8 cellular contexts compared by ENCODE assay signal in the genomic region with DNA sequence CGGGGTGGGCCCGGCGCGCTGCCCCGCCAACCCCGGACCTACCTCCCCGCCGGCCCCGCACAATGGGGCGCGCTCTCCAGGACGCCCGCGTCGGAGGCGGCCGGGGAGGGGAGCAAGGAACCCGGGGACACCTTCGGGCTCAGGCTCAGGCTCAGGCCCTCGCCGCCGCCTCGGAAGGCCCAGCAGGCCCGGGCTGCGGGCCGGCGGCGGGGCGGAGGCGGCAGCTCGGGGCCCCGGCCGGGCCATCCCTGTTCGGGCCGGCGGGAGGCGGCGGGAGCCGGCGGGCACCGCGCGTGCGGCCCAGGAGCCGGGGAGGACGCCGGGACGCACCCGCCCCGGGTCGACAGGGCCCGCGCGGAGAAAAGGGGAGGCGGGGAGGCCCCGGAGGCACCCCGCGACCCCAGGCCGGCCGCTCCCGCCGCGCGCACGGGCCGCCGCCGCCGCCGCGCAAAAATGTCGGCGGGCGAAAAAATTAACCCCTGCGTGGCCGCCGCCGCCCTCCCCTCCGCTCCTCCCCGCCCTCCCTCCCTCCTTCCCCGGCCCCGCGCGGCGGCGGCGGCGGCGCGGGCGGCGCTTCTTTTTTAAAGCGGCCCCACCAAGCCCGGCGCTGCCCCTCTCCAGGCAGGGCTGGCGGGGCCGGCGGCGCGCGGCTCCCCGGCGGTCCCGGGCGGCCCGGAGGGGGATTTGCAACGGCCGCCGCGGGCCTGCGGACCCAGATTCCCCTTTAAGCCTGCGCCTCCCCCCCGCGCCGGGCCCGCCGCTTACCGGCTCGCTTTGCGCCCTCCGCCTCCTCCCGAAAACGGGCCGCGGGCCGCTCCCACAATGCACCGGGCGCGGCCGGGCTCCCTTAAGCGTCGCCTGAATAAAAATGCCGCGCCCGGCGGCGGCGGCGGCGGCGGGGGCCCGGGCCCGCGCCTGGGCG. TPM values are rescaled to one million over a fixed set of nuclear protein-coding genes. Genes with fewer than 3 reads are reported as not detected.
DNase-seq lines count a peak whose midpoint lies in the region; ATAC-seq and TF ChIP-seq lines count a peak whose summit lies in the region.

No MANE protein-coding gene starts in this region.

- peak overlapping the region; percentile 93 for H3K27ac Mint-ChIP-seq in type B pancreatic cell

- peaks cover 28% of the 10 kb centered on the region for H3K27me3 Mint-ChIP-seq in type B pancreatic cell

- peak overlapping the region; percentile 89 for H3K4me3 Mint-ChIP-seq in type B pancreatic cell

- H3K27me3 ChIP-seq in adipocyte (replicated peaks; ENCODE audit: control insufficient read depth, insufficient read depth, low read length), result peaks cover 15% of the 10 kb centered on the region
- H3K27me3 ChIP-seq in heart right ventricle, result peaks cover 0 to 18% (median 13%) of the 10 kb centered on the region in 7 donors

- H3K36me3 ChIP-seq in adipocyte (ENCODE audit: control insufficient read depth, insufficient read depth, low read length, severe bottlenecking), result no peaks in the 10 kb centered on the region
- H3K36me3 ChIP-seq in heart right ventricle, result peaks cover 0 to 19% (median 0%) of the 10 kb centered on the region in 9 donors

- ATAC-seq in GM21786 (IDR thresholded peaks at IDR 0.05; ENCODE audit: unreplicated experiment), result peak; percentile 39
- ATAC-seq in heart right ventricle, result peak; percentile 71 to 84 (median 77)

- no peaks in the 10 kb centered on the region for H3K9me3 Mint-ChIP-seq in type B pancreatic cell

- peaks cover 18% of the 10 kb centered on the region for H3K4me1 Mint-ChIP-seq in type B pancreatic cell (ENCODE audit: unreplicated experiment)

- intact Hi-C loops in heart right ventricle (cut with DNase I), result loop anchor here in 6 of 10 donors (5.0 to 10.0 kb wide), 3 partner anchors 45 to 1607 kb away; a partner anchor contains a TSS
- intact Hi-C loops in posterior cingulate gyrus (cut with DNase I), result loop anchor here (2.0 kb wide), 1 partner anchor 47 kb away; a partner anchor contains a TSS

- H3K4me3 ChIP-seq in adipocyte (ENCODE audit: low read length), result peak overlapping the region; percentile 90
- H3K4me3 ChIP-seq in heart right ventricle, result peak overlapping the region; percentile 64 to 95 (median 86)

- peak overlapping the region; percentile 90 for H3K9ac ChIP-seq in adipocyte (ENCODE audit: low read length)

- TF ChIP-seq CTCF in heart right ventricle (IDR thresholded peaks at IDR 0.05) (no peak), type B pancreatic cell (conservative IDR thresholded peaks at IDR 0.05) (no peak)

- H3K36me3 Mint-ChIP-seq in type B pancreatic cell, result peaks cover 9% of the 10 kb centered on the region

- H3K27ac ChIP-seq in heart right ventricle, result peak overlapping the region; percentile 92 to 99 (median 98)

- peaks cover 32% of the 10 kb centered on the region for H3K4me1 ChIP-seq in adipocyte (ENCODE audit: control insufficient read depth, insufficient read depth, low read length)
- H3K4me1 ChIP-seq in heart right ventricle, result peaks cover 0 to 44% (median 36%) of the 10 kb centered on the region in 9 donors

- WGBS in heart right ventricle, 2 donors, result 0 to 1% methylated on average over 80 to 140 of the region's 145 CpGs

- H3K9me3 ChIP-seq in adipocyte (ENCODE audit: control insufficient read depth, low read length), result no peaks in the 10 kb centered on the region
- no peaks in the 10 kb centered on the region for H3K9me3 ChIP-seq in heart right ventricle

- peak; percentile 74 for DNase-seq in Daoy (ENCODE audit: low read depth)
- DNase-seq in LHCN-M2 (ENCODE audit: low read depth), result peak; percentile 73
- DNase-seq in SW480 (ENCODE audit: low spot score), result peak; percentile 82
- peak; percentile 93 for DNase-seq in adipocyte (ENCODE audit: low read depth)
- peak; percentile 80 to 86 for DNase-seq in heart right ventricle
- peak; percentile 67 to 95 (median 74) for DNase-seq in posterior cingulate gyrus
- DNase-seq in type B pancreatic cell (ENCODE audit: extremely low spot score, unreplicated experiment), result peak; percentile 82

RNA-seq across cellular contexts. Expression of a gene that starts 0.6 kb away (rescaled TPM):
- 43.9 and 46.1 TPM in 2 replicates for total RNA-seq in Daoy (2014; rRNA removed; shearing (Covaris generic))
- total RNA-seq in LHCN-M2 (2014; rRNA removed) (53.5 and 60.7 TPM in 2 replicates), heart right ventricle (10 to 100 TPM; 26.7 to 38.9 (median 30.4) TPM), type B pancreatic cell (ENCODE audit: low replicate concordance) (61.5 and 96.4 TPM in 2 replicates)
- polyA plus RNA-seq in LHCN-M2 (2012), result 50.1 TPM
- 10 to 100 TPM; 17.6 to 23.2 TPM for polyA plus RNA-seq in heart right ventricle

RNA-seq across cellular contexts. Expression of a gene that starts 47.6 kb away (rescaled TPM):
- 1.7 and 2.0 TPM in 2 replicates for total RNA-seq in Daoy (2014; rRNA removed; shearing (Covaris generic))
- total RNA-seq in LHCN-M2 (2014; rRNA removed), result 37.0 and 48.4 TPM in 2 replicates
- 29.6 TPM for polyA plus RNA-seq in LHCN-M2 (2012)
- 100 to 1,000 TPM in 9 of 10 donors, 10 to 100 TPM in 1; 97.3 to 188 (median 162) TPM for total RNA-seq in heart right ventricle
- polyA plus RNA-seq in heart right ventricle, result 10 to 100 TPM; 51.1 to 56.7 TPM
- 23.3 and 27.3 TPM in 2 replicates for total RNA-seq in type B pancreatic cell (ENCODE audit: low replicate concordance)

Comparison
In these comparisons a context has a peak if more than half of its experiments do, and no peak if none do; other contexts are left out.
1. Peak in every context shown above with its lines: DNase-seq, ATAC-seq, H3K4me3 ChIP-seq and H3K27ac ChIP-seq.